ENCODE assay signal across 1 cellular context in the genomic region with DNA sequence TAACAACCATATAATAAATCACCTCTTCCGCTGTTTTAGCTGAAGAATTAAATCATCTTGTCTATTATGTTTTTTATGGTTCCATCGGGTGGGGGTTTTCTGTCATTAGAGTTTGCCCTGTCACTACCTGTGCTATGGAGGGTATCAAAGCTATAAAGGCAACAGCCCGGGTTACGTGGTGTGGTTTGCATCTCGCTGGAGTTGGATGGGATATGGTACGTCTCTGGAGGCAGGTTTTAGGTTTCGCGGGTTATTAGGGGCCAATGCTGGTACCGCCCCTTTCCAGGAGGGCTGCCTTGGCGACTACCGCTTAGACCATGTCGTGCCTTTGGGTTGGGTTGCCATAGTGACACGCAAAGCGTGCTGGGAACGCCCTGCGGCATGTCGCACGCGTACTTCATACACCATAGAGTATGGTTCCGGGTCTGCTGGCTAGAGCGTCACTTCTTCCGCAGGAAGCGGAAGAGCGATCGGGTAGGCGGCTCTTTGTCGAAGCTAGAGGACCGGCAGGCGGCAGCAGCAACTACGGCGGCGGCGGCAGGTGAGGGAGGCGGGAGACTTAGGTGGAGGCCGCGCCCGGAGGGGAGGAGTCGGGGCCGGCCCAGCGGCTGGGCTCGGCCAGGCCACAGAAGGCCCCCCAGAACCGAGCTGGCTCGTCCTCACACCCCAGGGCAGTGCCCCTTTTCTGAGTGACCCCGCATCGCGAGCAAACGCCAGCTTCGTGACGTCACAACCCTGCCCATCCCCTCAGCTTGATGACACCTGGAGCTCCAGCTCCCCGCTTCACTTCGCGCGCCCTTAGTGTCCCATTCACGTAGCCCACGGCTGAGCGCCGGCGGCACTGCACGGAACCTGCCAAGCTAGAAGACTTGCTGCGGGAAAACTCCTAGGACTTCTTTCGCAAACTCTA.
TF ChIP-seq lines count a peak whose summit lies in the region.

A gene with protein sequence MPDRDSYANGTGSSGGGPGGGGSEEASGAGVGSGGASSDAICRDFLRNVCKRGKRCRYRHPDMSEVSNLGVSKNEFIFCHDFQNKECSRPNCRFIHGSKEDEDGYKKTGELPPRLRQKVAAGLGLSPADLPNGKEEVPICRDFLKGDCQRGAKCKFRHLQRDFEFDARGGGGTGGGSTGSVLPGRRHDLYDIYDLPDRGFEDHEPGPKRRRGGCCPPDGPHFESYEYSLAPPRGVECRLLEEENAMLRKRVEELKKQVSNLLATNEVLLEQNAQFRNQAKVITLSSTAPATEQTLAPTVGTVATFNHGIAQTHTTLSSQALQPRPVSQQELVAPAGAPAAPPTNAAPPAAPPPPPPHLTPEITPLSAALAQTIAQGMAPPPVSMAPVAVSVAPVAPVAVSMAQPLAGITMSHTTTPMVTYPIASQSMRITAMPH (plus strand): TSS at position 489 of the 910 bp plus-strand sequence. CDS start 2,297 bp downstream, outside the sequence.

TF ChIP-seq in K562, 482 proteins besides CTCF, POLR2A, EP300 and RAD21 (continued from another document and continues in another):
- TF ChIP-seq HDAC3 (IDR thresholded peaks at IDR 0.05; ENCODE audit: borderline replicate concordance, partially characterized antibody) (peak; percentile 64), ETV1 (tag; conservative IDR thresholded peaks at IDR 0.05; ENCODE audit: low read depth) (peak; percentile 97), ZFX (CRISPR knock-in tag; IDR thresholded peaks at IDR 0.05) (peak; percentile 86), ILF3 (IDR thresholded peaks at IDR 0.05; ENCODE audit: borderline replicate concordance) (peak; percentile 98), SMAD3 (CRISPR knock-in tag; conservative IDR thresholded peaks at IDR 0.05) (peak; percentile 67; the same call in 1 of the 2 replicates), KLF1 (tag; IDR thresholded peaks at IDR 0.05) (peak; percentile 92), ZNF384 (IDR thresholded peaks at IDR 0.05; ENCODE audit: low read depth, low read length) (peak; percentile 10; the same call in 1 of the 2 replicates), NONO (IDR thresholded peaks at IDR 0.05; ENCODE audit: low read depth in 2 of 2, low read length in 1 of 2) (peak; percentile 48 to 53; a peak in 1 of 4 replicates), SRSF3 (IDR thresholded peaks at IDR 0.05; ENCODE audit: insufficient read depth, low read length) (no peak), ZNF133 (CRISPR knock-in tag; IDR thresholded peaks at IDR 0.05) (no peak), ZNF77 (CRISPR knock-in tag; IDR thresholded peaks at IDR 0.05) (no peak), ZNF217 (CRISPR knock-in tag; IDR thresholded peaks at IDR 0.05) (no peak), DDX20 (tag; IDR thresholded peaks at IDR 0.05; ENCODE audit: low read depth) (no peak), ATF7 (IDR thresholded peaks at IDR 0.05) (peak; percentile 96), ZFP30 (CRISPR knock-in tag; IDR thresholded peaks at IDR 0.05; ENCODE audit: borderline replicate concordance) (no peak), MTA3 (IDR thresholded peaks at IDR 0.05; ENCODE audit: borderline replicate concordance) (peak; percentile 94), TGIF2 (CRISPR knock-in tag; IDR thresholded peaks at IDR 0.05) (peak; percentile 53; the same call in 1 of the 2 replicates), NRF1 (conservative IDR thresholded peaks at IDR 0.05 in 1 of 2, IDR thresholded peaks at IDR 0.05 in 1 of 2) (peak; percentile 58 to 70), TAF15 (IDR thresholded peaks at IDR 0.05; ENCODE audit: low read depth, low read length) (peak; percentile 91; the same call in 1 of the 2 replicates), ZNF23 (CRISPR knock-in tag; IDR thresholded peaks at IDR 0.05) (no peak), NFIC (IDR thresholded peaks at IDR 0.05) (peak; percentile 43; the same call in 1 of the 2 replicates), ZBTB1 (CRISPR knock-in tag; IDR thresholded peaks at IDR 0.05; ENCODE audit: borderline replicate concordance, low read depth) (0 out of 2 replicates have a peak, but pooled peaks have one; percentile 50), XRCC5 (IDR thresholded peaks at IDR 0.05; ENCODE audit: low read depth, low read length) (peak; percentile 74; the same call in 1 of the 2 replicates), ATF1 (CRISPR knock-in tag; IDR thresholded peaks at IDR 0.05) (peak; percentile 75), ATF1 (tag; IDR thresholded peaks at IDR 0.05) (peak; percentile 99), BCL6 (CRISPR knock-in tag; IDR thresholded peaks at IDR 0.05) (0 out of 2 replicates have a peak, but pooled peaks have one; percentile 8)
- TF ChIP-seq, protein P1, sequence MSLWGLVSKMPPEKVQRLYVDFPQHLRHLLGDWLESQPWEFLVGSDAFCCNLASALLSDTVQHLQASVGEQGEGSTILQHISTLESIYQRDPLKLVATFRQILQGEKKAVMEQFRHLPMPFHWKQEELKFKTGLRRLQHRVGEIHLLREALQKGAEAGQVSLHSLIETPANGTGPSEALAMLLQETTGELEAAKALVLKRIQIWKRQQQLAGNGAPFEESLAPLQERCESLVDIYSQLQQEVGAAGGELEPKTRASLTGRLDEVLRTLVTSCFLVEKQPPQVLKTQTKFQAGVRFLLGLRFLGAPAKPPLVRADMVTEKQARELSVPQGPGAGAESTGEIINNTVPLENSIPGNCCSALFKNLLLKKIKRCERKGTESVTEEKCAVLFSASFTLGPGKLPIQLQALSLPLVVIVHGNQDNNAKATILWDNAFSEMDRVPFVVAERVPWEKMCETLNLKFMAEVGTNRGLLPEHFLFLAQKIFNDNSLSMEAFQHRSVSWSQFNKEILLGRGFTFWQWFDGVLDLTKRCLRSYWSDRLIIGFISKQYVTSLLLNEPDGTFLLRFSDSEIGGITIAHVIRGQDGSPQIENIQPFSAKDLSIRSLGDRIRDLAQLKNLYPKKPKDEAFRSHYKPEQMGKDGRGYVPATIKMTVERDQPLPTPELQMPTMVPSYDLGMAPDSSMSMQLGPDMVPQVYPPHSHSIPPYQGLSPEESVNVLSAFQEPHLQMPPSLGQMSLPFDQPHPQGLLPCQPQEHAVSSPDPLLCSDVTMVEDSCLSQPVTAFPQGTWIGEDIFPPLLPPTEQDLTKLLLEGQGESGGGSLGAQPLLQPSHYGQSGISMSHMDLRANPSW (CRISPR knock-in tag; IDR thresholded peaks at IDR 0.05): peak; percentile 65; the same call in 1 of the 2 replicates
- TF ChIP-seq, protein P2, sequence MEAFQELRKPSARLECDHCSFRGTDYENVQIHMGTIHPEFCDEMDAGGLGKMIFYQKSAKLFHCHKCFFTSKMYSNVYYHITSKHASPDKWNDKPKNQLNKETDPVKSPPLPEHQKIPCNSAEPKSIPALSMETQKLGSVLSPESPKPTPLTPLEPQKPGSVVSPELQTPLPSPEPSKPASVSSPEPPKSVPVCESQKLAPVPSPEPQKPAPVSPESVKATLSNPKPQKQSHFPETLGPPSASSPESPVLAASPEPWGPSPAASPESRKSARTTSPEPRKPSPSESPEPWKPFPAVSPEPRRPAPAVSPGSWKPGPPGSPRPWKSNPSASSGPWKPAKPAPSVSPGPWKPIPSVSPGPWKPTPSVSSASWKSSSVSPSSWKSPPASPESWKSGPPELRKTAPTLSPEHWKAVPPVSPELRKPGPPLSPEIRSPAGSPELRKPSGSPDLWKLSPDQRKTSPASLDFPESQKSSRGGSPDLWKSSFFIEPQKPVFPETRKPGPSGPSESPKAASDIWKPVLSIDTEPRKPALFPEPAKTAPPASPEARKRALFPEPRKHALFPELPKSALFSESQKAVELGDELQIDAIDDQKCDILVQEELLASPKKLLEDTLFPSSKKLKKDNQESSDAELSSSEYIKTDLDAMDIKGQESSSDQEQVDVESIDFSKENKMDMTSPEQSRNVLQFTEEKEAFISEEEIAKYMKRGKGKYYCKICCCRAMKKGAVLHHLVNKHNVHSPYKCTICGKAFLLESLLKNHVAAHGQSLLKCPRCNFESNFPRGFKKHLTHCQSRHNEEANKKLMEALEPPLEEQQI (IDR thresholded peaks at IDR 0.05): no peak
- TF ChIP-seq, protein P3, sequence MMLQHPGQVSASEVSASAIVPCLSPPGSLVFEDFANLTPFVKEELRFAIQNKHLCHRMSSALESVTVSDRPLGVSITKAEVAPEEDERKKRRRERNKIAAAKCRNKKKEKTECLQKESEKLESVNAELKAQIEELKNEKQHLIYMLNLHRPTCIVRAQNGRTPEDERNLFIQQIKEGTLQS (IDR thresholded peaks at IDR 0.05): peak; percentile 62; the same call in 1 of the 2 replicates
- TF ChIP-seq, protein P3 (CRISPR knock-in tag; conservative IDR thresholded peaks at IDR 0.05): 0 out of 2 replicates have a peak, but pooled peaks have one; percentile 35
- TF ChIP-seq, protein P4, sequence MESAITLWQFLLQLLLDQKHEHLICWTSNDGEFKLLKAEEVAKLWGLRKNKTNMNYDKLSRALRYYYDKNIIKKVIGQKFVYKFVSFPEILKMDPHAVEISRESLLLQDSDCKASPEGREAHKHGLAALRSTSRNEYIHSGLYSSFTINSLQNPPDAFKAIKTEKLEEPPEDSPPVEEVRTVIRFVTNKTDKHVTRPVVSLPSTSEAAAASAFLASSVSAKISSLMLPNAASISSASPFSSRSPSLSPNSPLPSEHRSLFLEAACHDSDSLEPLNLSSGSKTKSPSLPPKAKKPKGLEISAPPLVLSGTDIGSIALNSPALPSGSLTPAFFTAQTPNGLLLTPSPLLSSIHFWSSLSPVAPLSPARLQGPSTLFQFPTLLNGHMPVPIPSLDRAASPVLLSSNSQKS (CRISPR knock-in tag; IDR thresholded peaks at IDR 0.05): 0 out of 2 replicates have a peak, but pooled peaks have one; percentile 15
- TF ChIP-seq, protein P5, sequence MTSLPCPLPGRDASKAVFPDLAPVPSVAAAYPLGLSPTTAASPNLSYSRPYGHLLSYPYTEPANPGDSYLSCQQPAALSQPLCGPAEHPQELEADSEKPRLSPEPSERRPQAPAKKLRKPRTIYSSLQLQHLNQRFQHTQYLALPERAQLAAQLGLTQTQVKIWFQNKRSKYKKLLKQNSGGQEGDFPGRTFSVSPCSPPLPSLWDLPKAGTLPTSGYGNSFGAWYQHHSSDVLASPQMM (CRISPR knock-in tag; IDR thresholded peaks at IDR 0.05): 0 out of 2 replicates have a peak, but pooled peaks have one; percentile 23
- TF ChIP-seq, protein P6, sequence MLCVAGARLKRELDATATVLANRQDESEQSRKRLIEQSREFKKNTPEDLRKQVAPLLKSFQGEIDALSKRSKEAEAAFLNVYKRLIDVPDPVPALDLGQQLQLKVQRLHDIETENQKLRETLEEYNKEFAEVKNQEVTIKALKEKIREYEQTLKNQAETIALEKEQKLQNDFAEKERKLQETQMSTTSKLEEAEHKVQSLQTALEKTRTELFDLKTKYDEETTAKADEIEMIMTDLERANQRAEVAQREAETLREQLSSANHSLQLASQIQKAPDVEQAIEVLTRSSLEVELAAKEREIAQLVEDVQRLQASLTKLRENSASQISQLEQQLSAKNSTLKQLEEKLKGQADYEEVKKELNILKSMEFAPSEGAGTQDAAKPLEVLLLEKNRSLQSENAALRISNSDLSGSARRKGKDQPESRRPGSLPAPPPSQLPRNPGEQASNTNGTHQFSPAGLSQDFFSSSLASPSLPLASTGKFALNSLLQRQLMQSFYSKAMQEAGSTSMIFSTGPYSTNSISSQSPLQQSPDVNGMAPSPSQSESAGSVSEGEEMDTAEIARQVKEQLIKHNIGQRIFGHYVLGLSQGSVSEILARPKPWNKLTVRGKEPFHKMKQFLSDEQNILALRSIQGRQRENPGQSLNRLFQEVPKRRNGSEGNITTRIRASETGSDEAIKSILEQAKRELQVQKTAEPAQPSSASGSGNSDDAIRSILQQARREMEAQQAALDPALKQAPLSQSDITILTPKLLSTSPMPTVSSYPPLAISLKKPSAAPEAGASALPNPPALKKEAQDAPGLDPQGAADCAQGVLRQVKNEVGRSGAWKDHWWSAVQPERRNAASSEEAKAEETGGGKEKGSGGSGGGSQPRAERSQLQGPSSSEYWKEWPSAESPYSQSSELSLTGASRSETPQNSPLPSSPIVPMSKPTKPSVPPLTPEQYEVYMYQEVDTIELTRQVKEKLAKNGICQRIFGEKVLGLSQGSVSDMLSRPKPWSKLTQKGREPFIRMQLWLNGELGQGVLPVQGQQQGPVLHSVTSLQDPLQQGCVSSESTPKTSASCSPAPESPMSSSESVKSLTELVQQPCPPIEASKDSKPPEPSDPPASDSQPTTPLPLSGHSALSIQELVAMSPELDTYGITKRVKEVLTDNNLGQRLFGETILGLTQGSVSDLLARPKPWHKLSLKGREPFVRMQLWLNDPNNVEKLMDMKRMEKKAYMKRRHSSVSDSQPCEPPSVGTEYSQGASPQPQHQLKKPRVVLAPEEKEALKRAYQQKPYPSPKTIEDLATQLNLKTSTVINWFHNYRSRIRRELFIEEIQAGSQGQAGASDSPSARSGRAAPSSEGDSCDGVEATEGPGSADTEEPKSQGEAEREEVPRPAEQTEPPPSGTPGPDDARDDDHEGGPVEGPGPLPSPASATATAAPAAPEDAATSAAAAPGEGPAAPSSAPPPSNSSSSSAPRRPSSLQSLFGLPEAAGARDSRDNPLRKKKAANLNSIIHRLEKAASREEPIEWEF (CRISPR knock-in tag; IDR thresholded peaks at IDR 0.05): no peak
- TF ChIP-seq, protein P7, sequence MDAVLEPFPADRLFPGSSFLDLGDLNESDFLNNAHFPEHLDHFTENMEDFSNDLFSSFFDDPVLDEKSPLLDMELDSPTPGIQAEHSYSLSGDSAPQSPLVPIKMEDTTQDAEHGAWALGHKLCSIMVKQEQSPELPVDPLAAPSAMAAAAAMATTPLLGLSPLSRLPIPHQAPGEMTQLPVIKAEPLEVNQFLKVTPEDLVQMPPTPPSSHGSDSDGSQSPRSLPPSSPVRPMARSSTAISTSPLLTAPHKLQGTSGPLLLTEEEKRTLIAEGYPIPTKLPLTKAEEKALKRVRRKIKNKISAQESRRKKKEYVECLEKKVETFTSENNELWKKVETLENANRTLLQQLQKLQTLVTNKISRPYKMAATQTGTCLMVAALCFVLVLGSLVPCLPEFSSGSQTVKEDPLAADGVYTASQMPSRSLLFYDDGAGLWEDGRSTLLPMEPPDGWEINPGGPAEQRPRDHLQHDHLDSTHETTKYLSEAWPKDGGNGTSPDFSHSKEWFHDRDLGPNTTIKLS (IDR thresholded peaks at IDR 0.05; ENCODE audit: borderline replicate concordance, low read depth): peak; percentile 80; the same call in 1 of the 2 replicates
- TF ChIP-seq, protein P8, sequence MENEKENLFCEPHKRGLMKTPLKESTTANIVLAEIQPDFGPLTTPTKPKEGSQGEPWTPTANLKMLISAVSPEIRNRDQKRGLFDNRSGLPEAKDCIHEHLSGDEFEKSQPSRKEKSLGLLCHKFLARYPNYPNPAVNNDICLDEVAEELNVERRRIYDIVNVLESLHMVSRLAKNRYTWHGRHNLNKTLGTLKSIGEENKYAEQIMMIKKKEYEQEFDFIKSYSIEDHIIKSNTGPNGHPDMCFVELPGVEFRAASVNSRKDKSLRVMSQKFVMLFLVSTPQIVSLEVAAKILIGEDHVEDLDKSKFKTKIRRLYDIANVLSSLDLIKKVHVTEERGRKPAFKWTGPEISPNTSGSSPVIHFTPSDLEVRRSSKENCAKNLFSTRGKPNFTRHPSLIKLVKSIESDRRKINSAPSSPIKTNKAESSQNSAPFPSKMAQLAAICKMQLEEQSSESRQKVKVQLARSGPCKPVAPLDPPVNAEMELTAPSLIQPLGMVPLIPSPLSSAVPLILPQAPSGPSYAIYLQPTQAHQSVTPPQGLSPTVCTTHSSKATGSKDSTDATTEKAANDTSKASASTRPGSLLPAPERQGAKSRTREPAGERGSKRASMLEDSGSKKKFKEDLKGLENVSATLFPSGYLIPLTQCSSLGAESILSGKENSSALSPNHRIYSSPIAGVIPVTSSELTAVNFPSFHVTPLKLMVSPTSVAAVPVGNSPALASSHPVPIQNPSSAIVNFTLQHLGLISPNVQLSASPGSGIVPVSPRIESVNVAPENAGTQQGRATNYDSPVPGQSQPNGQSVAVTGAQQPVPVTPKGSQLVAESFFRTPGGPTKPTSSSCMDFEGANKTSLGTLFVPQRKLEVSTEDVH (IDR thresholded peaks at IDR 0.05; ENCODE audit: low read depth, partially characterized antibody): peak; percentile 98
